ENCODE assay signal across 19 cellular contexts in the genomic region with DNA sequence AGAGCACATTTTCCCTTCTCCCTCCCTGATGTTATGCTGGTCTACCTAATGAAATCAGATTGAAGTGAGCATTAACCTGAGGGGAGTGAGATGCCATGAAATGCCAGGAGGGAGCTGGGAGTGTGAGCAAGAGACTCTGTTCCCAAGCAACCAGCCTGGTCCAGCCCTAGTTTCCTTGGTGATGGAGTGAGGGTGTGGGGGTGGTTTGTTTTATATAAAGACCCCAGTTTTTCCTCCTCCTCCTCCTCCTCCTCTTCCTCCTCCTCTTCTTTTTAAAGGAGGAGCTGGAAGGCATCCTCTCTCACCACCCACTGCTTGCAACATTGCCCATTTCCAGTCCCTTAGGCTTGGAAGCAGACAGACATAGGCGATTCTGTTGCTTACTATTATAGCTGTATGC.
DNase-seq lines count a peak whose midpoint lies in the region; ATAC-seq and TF ChIP-seq lines count a peak whose summit lies in the region.
"Had no signal": no experiment of that assay in that cellular context is flagged by ENCODE, and none has a peak within 500 bp of the region (broad histone marks: within the 10 kb centered on the region; RNA-seq: fewer than 3 reads in every experiment).

No MANE protein-coding gene starts in this region.

- H3K27me3 ChIP-seq in transverse colon = peaks cover 8% of the 10 kb centered on the region

- H3K4me1 Mint-ChIP-seq in T-cell = no peaks in the 10 kb centered on the region

- no peak overlapping the region for H3K4me3 Mint-ChIP-seq in T-cell
- H3K4me3 Mint-ChIP-seq: CD4-positive, alpha-beta T cell; HFFc6 had no signal

- TF ChIP-seq EP300 in transverse colon (IDR thresholded peaks at IDR 0.05; ENCODE audit: low read depth) = no peak

- DNase-seq in head of caudate nucleus = peak in 32 of 42 donors; percentile 5 to 71 (median 29)
- DNase-seq in occipital lobe (lab: John Stamatoyannopoulos, UW) = peak; percentile 30
- no peak for DNase-seq in transverse colon
- DNase-seq in T-cell = no peak
- DNase-seq in GM19238 (ENCODE audit: insufficient read length, low spot score) = no peak
- DNase-seq in LoVo (ENCODE audit: low spot score) = no peak
- DNase-seq: ACHN; Caco-2; CD4-positive, alpha-beta T cell; DMS153; DMS79; GDM1; GM23248; HCEC 1CT; HFFc6; IMR-90 had no signal

- TF ChIP-seq CTCF in transverse colon (IDR thresholded peaks at IDR 0.05) = no peak

- no peak for ATAC-seq in T-cell (replicated peaks in 1 of 4)
- ATAC-seq: K562 had no signal

- no peaks in the 10 kb centered on the region for H3K36me3 Mint-ChIP-seq in T-cell

- WGBS in transverse colon (ENCODE audit: low coverage in 1 of 2), 2 donors = 82% methylated on average over 1 of the region's 1 CpG; no CpG with 5 or more reads in 1 of the 2 donors

- no peak for TF ChIP-seq POLR2A in transverse colon (IDR thresholded peaks at IDR 0.05)

- CTCF ChIA-PET in T-cell (lab: Charles Lee) = no interaction called here

- in situ Hi-C loops in transverse colon (cut with MboI; ENCODE audit: low pct_ligation_motif_present in 1 of 4, low pct_unique_long_range_greater_than_20kb in 1 of 4, low sequenced_read_pairs in 3 of 4) = no loop called here

- H3K9me3 Mint-ChIP-seq in T-cell = no peaks in the 10 kb centered on the region
- H3K9me3 Mint-ChIP-seq: CD4-positive, alpha-beta T cell; HFFc6 had no signal

- H3K27ac Mint-ChIP-seq in T-cell = no peak overlapping the region
- H3K27ac Mint-ChIP-seq: CD4-positive, alpha-beta T cell; HFFc6 had no signal

- intact Hi-C loops in head of caudate nucleus (cut with DNase I) = no loop called here
- intact Hi-C loops in transverse colon (cut with DNase I; ENCODE audit: low total_unique reads) = no loop called here

- no peaks in the 10 kb centered on the region for H3K4me1 ChIP-seq in transverse colon
- H3K4me1 ChIP-seq: Caco-2 had no signal

- peaks cover 35 to 45% of the 10 kb centered on the region in 2 donors for H3K27me3 Mint-ChIP-seq in T-cell

- H3K9me3 ChIP-seq in transverse colon = no peaks in the 10 kb centered on the region
- H3K9me3 ChIP-seq: Caco-2 had no signal

- H3K27ac ChIP-seq in angular gyrus (ENCODE audit: low read depth, low read length) (peak overlapping the region; percentile 29), transverse colon (no peak overlapping the region)
- H3K27ac ChIP-seq: C4-2B, GM23248 had no signal

- no peaks in the 10 kb centered on the region for H3K36me3 ChIP-seq in transverse colon

- H3K4me3 ChIP-seq in transverse colon = no peak overlapping the region
- H3K4me3 ChIP-seq: GM23248, K562 had no signal

- POLR2A ChIA-PET in T-cell (lab: Charles Lee) = no interaction called here

Comparison
In these comparisons a context has a peak if more than half of its experiments do, and no peak if none do; other contexts are left out.
1. DNase-seq: peak in head of caudate nucleus (32 of 42) and occipital lobe (single experiment); none in transverse colon (single experiment), T-cell (0 of 34), GM19238 (single experiment) and LoVo (single experiment).